21 cellular contexts compared by ENCODE assay signal in genomic region chr2:182592691-182593393, GRCh38.
A peak's percentile ranks its signal among the peaks of the same experiment; 100 is the strongest.
DNase-seq lines count a peak whose midpoint lies in the region; ATAC-seq, FAIRE-seq and TF ChIP-seq lines count a peak whose summit lies in the region.
"Had no signal": no experiment of that assay in that cellular context is flagged by ENCODE, and none has a peak within 500 bp of the region (broad histone marks: within the 10 kb centered on the region; RNA-seq: fewer than 3 reads in every experiment).

No MANE protein-coding gene starts in this region.

- H3K27me3 ChIP-seq in AG04450 (ENCODE audit: control insufficient read depth, insufficient read depth, low read length): no peaks in the 10 kb centered on the region
- H3K27me3 ChIP-seq in HCT116 (ENCODE audit: insufficient read depth, low read length): no peaks in the 10 kb centered on the region
- H3K27me3 ChIP-seq in mesenchymal stem cell (ENCODE audit: control insufficient read depth in 1 of 2, insufficient read depth in 1 of 2, low read length in 2 of 2): no peaks in the 10 kb centered on the region
- H3K27me3 ChIP-seq: tibial artery had no signal

- RAD21 ChIA-PET in HCT116 (lab: Charles Lee; ENCODE audit: low non-redundant PET in 1 of 2, low total read pairs in 2 of 2, uncharacterized antibody in 2 of 2, unreplicated experiment in 2 of 2): no interaction called here

- DNase-seq in AG04450 (ENCODE audit: low read depth, low spot score) (no peak), HCT116 (ENCODE audit: low read depth, low spot score) (peak; percentile 3), chondrocyte (ENCODE audit: low spot score) (no peak), mesenchymal stem cell (no peak), foreskin fibroblast (no peak), GM20000 (ENCODE audit: low spot score) (no peak), HTR-8/SVneo (ENCODE audit: insufficient read length, low spot score) (no peak)
- DNase-seq: activated CD4-positive, alpha-beta T cell treated with anti-CD3 and anti-CD28 coated beads for 4 hours; CD8-positive, alpha-beta memory T cell; erythroblast; left ventricle myocardium superior; NK-92 treated with Interleukin-12 subunit alpha and Interleukin-12 subunit beta, amount 100 ng/mL, for 24 hours; right cardiac atrium; RPMI8226; stimulated activated naive CD4-positive, alpha-beta T cell; SW 1271; tibial artery had no signal

- peak overlapping the region; percentile 42 for H2AFZ ChIP-seq in HCT116 (ENCODE audit: low read depth, low read length, poor library complexity, severe bottlenecking)
- H2AFZ ChIP-seq in mesenchymal stem cell (ENCODE audit: low read depth, low read length): no peak overlapping the region

- no peaks in the 10 kb centered on the region for H3K9me3 Mint-ChIP-seq in chondrocyte (ENCODE audit: low read depth)
- H3K9me3 Mint-ChIP-seq: activated T-helper 2 cell treated with anti-CD3 and anti-CD28 coated beads, Interferon-gamma antibody, Interleukin-2, Interleukin-4, amounts not matched to agents 10 μg/mL and 5 μg/mL and 100 μg/mL, durations not matched to agents 14 hours and 24 hours and 36 hours; dendritic cell treated with granulocyte-macrophage colony-stimulating factor and Interleukin-4, amounts not matched to agents 40 ng/mL and 50 ng/mL, for 4 days had no signal

- H2BK15ac ChIP-seq in mesenchymal stem cell (ENCODE audit: low read depth, poor library complexity, severe bottlenecking): no peak overlapping the region

- H3K79me2 ChIP-seq in HCT116 (ENCODE audit: insufficient read depth, low read length): no peaks in the 10 kb centered on the region

- H3K4ac ChIP-seq in mesenchymal stem cell (ENCODE audit: low read depth in 1 of 2, low read length in 2 of 2): no peak overlapping the region

- H3K4me2 ChIP-seq in HCT116 (ENCODE audit: low read length) (peak overlapping the region; percentile 63), mesenchymal stem cell (ENCODE audit: low read length, poor library complexity, severe bottlenecking) (no peak overlapping the region)

- peak overlapping the region in 1 of 2 experiments; percentile 5 for H3K18ac ChIP-seq in mesenchymal stem cell (ENCODE audit: low read depth in 1 of 2, low read length in 2 of 2)

- intact Hi-C loops in HCT116 (cut with micrococcal nuclease): loop anchor here (5.0 kb wide), 1 partner anchor 54 kb away; no protein-coding TSS in a partner anchor

- H3K14ac ChIP-seq in mesenchymal stem cell (ENCODE audit: low read length in 2 of 2): no peak overlapping the region

- ATAC-seq in HCT116 (peak; percentile 82), GM21423 (IDR thresholded peaks at IDR 0.05; ENCODE audit: unreplicated experiment) (no peak)
- ATAC-seq: left ventricle myocardium superior, right cardiac atrium had no signal

- H3K23ac ChIP-seq in mesenchymal stem cell (ENCODE audit: low read length in 2 of 2): no peak overlapping the region

- H3K27me3 Mint-ChIP-seq in chondrocyte (ENCODE audit: low read depth): no peaks in the 10 kb centered on the region

- no peak for TF ChIP-seq POLR2A in HCT116 (IDR thresholded peaks at IDR 0.05; ENCODE audit: borderline replicate concordance, extremely low read depth, insufficient read depth, insufficient read length)

- BruUV-seq in HCT116 (replicated peaks; lab: Mats Ljungman, UMichigan): no TSS peak

- no peaks in the 10 kb centered on the region for H3K9me2 ChIP-seq in HCT116 (ENCODE audit: insufficient read depth)

- H3K9ac ChIP-seq in HCT116 (ENCODE audit: low read length): no peak overlapping the region
- no peak overlapping the region for H3K9ac ChIP-seq in mesenchymal stem cell (ENCODE audit: low read length)

- H3K36me3 Mint-ChIP-seq in chondrocyte (ENCODE audit: low read depth): no peaks in the 10 kb centered on the region
- H3K36me3 Mint-ChIP-seq: CD8-positive, alpha-beta memory T cell had no signal

- H2AK5ac ChIP-seq in mesenchymal stem cell (ENCODE audit: low read length, severe bottlenecking): peak overlapping the region; percentile 17

- no peak for TF ChIP-seq RAD21 in HCT116 (IDR thresholded peaks at IDR 0.05; ENCODE audit: low read depth)

- H4K8ac ChIP-seq in mesenchymal stem cell (ENCODE audit: low read length): no peak overlapping the region

- H2BK12ac ChIP-seq in mesenchymal stem cell (ENCODE audit: low read length in 2 of 2): peak overlapping the region in 1 of 2 experiments; percentile 45

- H3K36me3 ChIP-seq in HCT116 (ENCODE audit: control insufficient read depth in 1 of 2, insufficient read depth in 2 of 2, low read length in 2 of 2): no peaks in the 10 kb centered on the region
- H3K36me3 ChIP-seq in mesenchymal stem cell (ENCODE audit: control insufficient read depth in 1 of 2, insufficient read depth in 2 of 2, low read depth in 1 of 2, low read length in 2 of 2): no peaks in the 10 kb centered on the region
- H3K36me3 ChIP-seq: tibial artery had no signal

- no peak overlapping the region for H2BK5ac ChIP-seq in mesenchymal stem cell (ENCODE audit: low read depth, low read length, poor library complexity, severe bottlenecking)

- H3K27ac ChIP-seq in AG04450 (ENCODE audit: low read depth, low read length) (no peak overlapping the region), HCT116 (ENCODE audit: low read depth, low read length) (no peak overlapping the region), mesenchymal stem cell (ENCODE audit: low read length, poor library complexity, severe bottlenecking) (no peak overlapping the region)
- H3K27ac ChIP-seq: tibial artery had no signal

- H3K4me3 Mint-ChIP-seq in chondrocyte (ENCODE audit: unreplicated experiment): no peak overlapping the region
- H3K4me3 Mint-ChIP-seq: CD8-positive, alpha-beta memory T cell; dendritic cell treated with granulocyte-macrophage colony-stimulating factor and Interleukin-4, amounts not matched to agents 40 ng/mL and 50 ng/mL, for 4 days had no signal

- no peaks in the 10 kb centered on the region for H3K79me1 ChIP-seq in mesenchymal stem cell (replicated peaks; ENCODE audit: low read length, poor library complexity, severe bottlenecking)

- H3K4me3 ChIP-seq in AG04450 (ENCODE audit: low read depth, low read length) (no peak overlapping the region), HCT116 (replicated peaks in 1 of 2; ENCODE audit: low read depth in 1 of 2, low read length in 2 of 2) (no peak overlapping the region), mesenchymal stem cell (ENCODE audit: insufficient read depth in 1 of 2, low read depth in 1 of 2, low read length in 2 of 2) (no peak overlapping the region), foreskin fibroblast (ENCODE audit: low read depth in 1 of 2, low read length in 2 of 2) (no peak overlapping the region)
- H3K4me3 ChIP-seq: tibial artery had no signal

- POLR2A ChIA-PET in AG04450 (lab: Yijun Ruan, JAX) (no interaction called here), HCT116 (lab: Charles Lee) (interaction anchor here (1.3 kb wide), 1 partner anchor 444 kb away, joined by 3 read pairs; no protein-coding TSS in a partner anchor)

- H4K91ac ChIP-seq in mesenchymal stem cell (ENCODE audit: low read length): no peak overlapping the region

- TF ChIP-seq CTCF in AG04450 (IDR thresholded peaks at IDR 0.05; ENCODE audit: low read depth, low read length) (peak; percentile 27; the same call in 1 of the 2 replicates), HCT116 (IDR thresholded peaks at IDR 0.05 in 2 of 3, conservative IDR thresholded peaks at IDR 0.05 in 1 of 3; ENCODE audit: borderline replicate concordance in 1 of 3, insufficient read depth in 1 of 3, low read depth in 2 of 3, low read length in 2 of 3) (peak in 2 of 3 experiments; percentile 4 to 20; a peak in 1 of 6 replicates), chondrocyte (IDR thresholded peaks at IDR 0.05) (peak; percentile 12), foreskin fibroblast (IDR thresholded peaks at IDR 0.05; ENCODE audit: low read depth, low read length) (no peak), GM20000 (IDR thresholded peaks at IDR 0.05; ENCODE audit: extremely low read depth, missing control alignments) (no peak)

- H3K4me1 Mint-ChIP-seq in chondrocyte (ENCODE audit: low read depth): peaks cover 34% of the 10 kb centered on the region
- H3K4me1 Mint-ChIP-seq: CD8-positive, alpha-beta memory T cell had no signal

- no peak overlapping the region for H2BK120ac ChIP-seq in mesenchymal stem cell (ENCODE audit: low read depth, low read length)

- CTCF ChIA-PET in AG04450 (lab: Charles Lee) (no interaction called here), HCT116 (lab: Charles Lee) (interaction anchor here (1.7 kb wide), 1 partner anchor 57 kb away, joined by 4 read pairs; no protein-coding TSS in a partner anchor)

- WGBS in mesenchymal stem cell: 95% methylated on average over 3 of the region's 4 CpGs

- no peak for FAIRE-seq in HTR-8/SVneo (lab: Jason Lieb, UNC)
- FAIRE-seq: TTC549 had no signal

- H3K9me3 ChIP-seq in AG04450 (ENCODE audit: control insufficient read depth, insufficient read depth, low read length) (no peaks in the 10 kb centered on the region), HCT116 (ENCODE audit: control insufficient read depth in 1 of 2, insufficient read depth in 1 of 2, low read depth in 1 of 2, low read length in 2 of 2) (no peaks in the 10 kb centered on the region), mesenchymal stem cell (ENCODE audit: control insufficient read depth, low read length) (no peaks in the 10 kb centered on the region)
- H3K9me3 ChIP-seq: tibial artery had no signal

- no peak overlapping the region for H3K27ac Mint-ChIP-seq in chondrocyte (ENCODE audit: unreplicated experiment)
- H3K27ac Mint-ChIP-seq: activated T-helper 2 cell treated with anti-CD3 and anti-CD28 coated beads, Interferon-gamma antibody, Interleukin-2, Interleukin-4, amounts not matched to agents 10 μg/mL and 5 μg/mL and 100 μg/mL, durations not matched to agents 14 hours and 24 hours and 36 hours; CD8-positive, alpha-beta memory T cell; dendritic cell treated with granulocyte-macrophage colony-stimulating factor and Interleukin-4, amounts not matched to agents 40 ng/mL and 50 ng/mL, for 4 days had no signal

- peaks cover 3 to 17% of the 10 kb centered on the region in 2 experiments; a peak in 3 of 4 replicates for H3K4me1 ChIP-seq in HCT116 (ENCODE audit: control insufficient read depth in 1 of 2, insufficient read depth in 2 of 2, low read length in 2 of 2)
- H3K4me1 ChIP-seq in mesenchymal stem cell (ENCODE audit: control insufficient read depth, insufficient read depth, low read depth, low read length): peaks cover 2% of the 10 kb centered on the region
- H3K4me1 ChIP-seq: tibial artery had no signal

- H4K20me1 ChIP-seq in HCT116 (ENCODE audit: insufficient read depth): no peaks in the 10 kb centered on the region

TF ChIP-seq in HCT116, 20 proteins besides CTCF, POLR2A, EP300 and RAD21:
- TF ChIP-seq SRF (IDR thresholded peaks at IDR 0.05; ENCODE audit: low read depth) (no peak), CBX3 (IDR thresholded peaks at IDR 0.05; ENCODE audit: low read depth) (no peak), EGR1 (IDR thresholded peaks at IDR 0.05; ENCODE audit: low read depth) (no peak), ZNF274 (IDR thresholded peaks at IDR 0.05; ENCODE audit: low read depth, low read length) (no peak)

Comparison
In these comparisons a context has a peak if more than half of its experiments do, and no peak if none do; other contexts are left out.
1. CTCF ChIP-seq: peak in AG04450 (single experiment), HCT116 (2 of 3) and chondrocyte (single experiment); none in foreskin fibroblast (single experiment) and GM20000 (single experiment).